Comparison of ENCODE assay signal across 34 cellular contexts in the genomic region with DNA sequence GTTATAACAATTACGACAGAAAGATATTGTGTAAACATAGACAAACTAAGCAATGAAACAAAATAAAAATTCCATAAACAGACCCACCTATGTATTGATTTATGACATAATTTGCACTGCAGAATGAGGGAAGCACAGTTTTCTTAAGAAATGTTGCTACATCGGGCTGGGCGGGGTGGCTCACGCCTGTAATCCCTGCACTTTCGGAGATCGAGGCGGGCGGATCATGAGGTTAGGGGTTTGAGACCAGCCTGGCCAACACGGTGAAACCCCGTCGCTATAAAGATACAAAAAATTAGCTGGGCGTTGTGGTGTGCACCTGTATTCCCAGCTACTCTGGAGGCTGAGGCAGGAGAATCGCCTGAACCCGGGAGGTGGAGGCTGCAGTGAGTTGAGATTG. TPM values are rescaled to one million over a fixed set of nuclear protein-coding genes. Genes with fewer than 3 reads are reported as not detected.
"Had no signal": no experiment of that assay in that cellular context is flagged by ENCODE, and none has a peak within 500 bp of the region (broad histone marks: within the 10 kb centered on the region; RNA-seq: fewer than 3 reads in every experiment).

No MANE protein-coding gene starts in this region.

- H3K27me3 Mint-ChIP-seq: activated B cell treated with CpG ODN at 0.5 μM for 24 hours; activated CD4-positive, alpha-beta memory T cell treated with anti-CD3 and anti-CD28 coated beads, Interleukin-2, amount 10 ng/mL, durations not matched to agents 7 days and 5 days; activated CD4-positive, alpha-beta T cell treated with anti-CD3 and anti-CD28 coated beads for 36 hours; activated CD4-positive, alpha-beta T cell treated with anti-CD3 and anti-CD28 coated beads, Interleukin-2, amount 10 ng/mL, durations not matched to agents 7 days and 5 days; activated CD8-positive, alpha-beta memory T cell treated with anti-CD3 and anti-CD28 coated beads, Interleukin-2, amount 10 ng/mL, durations not matched to agents 7 days and 5 days; activated naive CD4-positive, alpha-beta T cell treated with anti-CD3 and anti-CD28 coated beads, Interleukin-2, amount 10 ng/mL, durations not matched to agents 7 days and 5 days; activated naive CD4-positive, alpha-beta T cell treated with anti-CD3 and anti-CD28 coated beads, Interleukin-2, amount 50 U/mL, for 24 hours; activated naive CD8-positive, alpha-beta T cell; activated naive CD8-positive, alpha-beta T cell treated with anti-CD3 and anti-CD28 coated beads, Interleukin-2, amount 10 ng/mL, durations not matched to agents 7 days and 5 days; activated T-cell treated with anti-CD3 and anti-CD28 coated beads, Interleukin-2, amount 50 U/mL, for 24 hours had no signal

- H3K36me3 Mint-ChIP-seq: activated CD8-positive, alpha-beta memory T cell treated with anti-CD3 and anti-CD28 coated beads, Interleukin-2, amount 10 ng/mL, durations not matched to agents 7 days and 5 days; activated naive CD4-positive, alpha-beta T cell treated with anti-CD3 and anti-CD28 coated beads, Interleukin-2, amount 10 ng/mL, durations not matched to agents 7 days and 5 days; activated naive CD4-positive, alpha-beta T cell treated with anti-CD3 and anti-CD28 coated beads, Interleukin-2, amount 50 U/mL, for 24 hours; activated naive CD8-positive, alpha-beta T cell; activated naive CD8-positive, alpha-beta T cell treated with anti-CD3 and anti-CD28 coated beads, Interleukin-2, amount 10 ng/mL, durations not matched to agents 7 days and 5 days had no signal

- DNase-seq: activated B cell treated with CpG ODN at 0.5 μM for 24 hours; activated CD4-positive, alpha-beta memory T cell treated with anti-CD3 and anti-CD28 coated beads, Interleukin-2, amount 10 ng/mL, durations not matched to agents 7 days and 5 days; activated CD4-positive, alpha-beta T cell treated with anti-CD3 and anti-CD28 coated beads for 1 hour; activated CD4-positive, alpha-beta T cell treated with anti-CD3 and anti-CD28 coated beads for 36 hours; activated CD4-positive, alpha-beta T cell treated with anti-CD3 and anti-CD28 coated beads for 48 hours; activated CD4-positive, alpha-beta T cell treated with anti-CD3 and anti-CD28 coated beads, Interleukin-2, amount 10 ng/mL, durations not matched to agents 7 days and 5 days; activated CD4-positive, alpha-beta T cell treated with anti-CD3 and anti-CD28 coated beads, Interleukin-2, amount 50 U/mL, for 48 hours; activated CD8-positive, alpha-beta memory T cell treated with anti-CD3 and anti-CD28 coated beads for 24 hours; activated CD8-positive, alpha-beta memory T cell treated with anti-CD3 and anti-CD28 coated beads, Interleukin-2, amount 10 ng/mL, durations not matched to agents 7 days and 5 days; activated CD8-positive, alpha-beta memory T cell treated with anti-CD3 and anti-CD28 coated beads, Interleukin-2, amount 50 U/mL, for 48 hours; activated CD8-positive, alpha-beta T cell treated with anti-CD3 and anti-CD28 coated beads, Interleukin-2, amount 10 ng/mL, durations not matched to agents 7 days and 5 days; activated effector memory CD4-positive, alpha-beta T cell treated with Interleukin-2 at 50 U/mL for 16 hours; activated gamma-delta T cell; activated naive CD4-positive, alpha-beta T cell treated with anti-CD3 and anti-CD28 coated beads, Interleukin-2, amount 10 ng/mL, durations not matched to agents 7 days and 5 days; activated naive CD4-positive, alpha-beta T cell treated with Interleukin-2 at 50 U/mL for 16 hours; activated naive CD8-positive, alpha-beta T cell treated with anti-CD3 and anti-CD28 coated beads, Interleukin-2, amount 10 ng/mL, durations not matched to agents 7 days and 5 days; activated T-cell treated with anti-CD3 and anti-CD28 coated beads, Interleukin-2, amount 50 U/mL, for 24 hours; activated T-cell treated with anti-CD3 and anti-CD28 coated beads, Interleukin-2, amount 50 U/mL, for 48 hours; adrenal gland; amniotic stem cell; aorta; body of pancreas; brain microvascular endothelial cell; central memory CD4-positive, alpha-beta T cell; SW 1271; T-helper 1 cell; T-helper 2 cell; T-helper 9 cell had no signal

- H3K4me3 Mint-ChIP-seq: activated B cell treated with CpG ODN at 0.5 μM for 24 hours; activated CD4-positive, alpha-beta memory T cell treated with anti-CD3 and anti-CD28 coated beads, Interleukin-2, amount 10 ng/mL, durations not matched to agents 7 days and 5 days; activated CD4-positive, alpha-beta T cell treated with anti-CD3 and anti-CD28 coated beads for 36 hours; activated CD4-positive, alpha-beta T cell treated with anti-CD3 and anti-CD28 coated beads, Interleukin-2, amount 10 ng/mL, durations not matched to agents 7 days and 5 days; activated CD8-positive, alpha-beta memory T cell treated with anti-CD3 and anti-CD28 coated beads, Interleukin-2, amount 10 ng/mL, durations not matched to agents 7 days and 5 days; activated CD8-positive, alpha-beta T cell treated with anti-CD3 and anti-CD28 coated beads, Interleukin-2, amount 10 ng/mL, durations not matched to agents 7 days and 5 days; activated naive CD4-positive, alpha-beta T cell treated with anti-CD3 and anti-CD28 coated beads, Interleukin-2, amount 10 ng/mL, durations not matched to agents 7 days and 5 days; activated naive CD4-positive, alpha-beta T cell treated with anti-CD3 and anti-CD28 coated beads, Interleukin-2, amount 50 U/mL, for 24 hours; activated naive CD8-positive, alpha-beta T cell; activated naive CD8-positive, alpha-beta T cell treated with anti-CD3 and anti-CD28 coated beads, Interleukin-2, amount 10 ng/mL, durations not matched to agents 7 days and 5 days; activated T-cell treated with anti-CD3 and anti-CD28 coated beads, Interleukin-2, amount 50 U/mL, for 24 hours; T-helper 1 cell treated with Interleukin-12 subunit alpha and Interleukin-12 subunit beta and Interleukin-4 antibody, amounts not matched to agents 30 μg/mL and 1 μg/mL, for 36 hours; T-helper 2 cell treated with Interferon-gamma antibody and Interleukin-4, amounts not matched to agents 5 μg/mL and 100 μg/mL, for 36 hours had no signal

- ATAC-seq: activated CD4-positive, alpha-beta T cell treated with anti-CD3 and anti-CD28 coated beads for 36 hours; activated CD4-positive, CD25-positive, alpha-beta regulatory T cell treated with anti-CD3 and anti-CD28 coated beads, Interleukin-2, amount 50 U/mL, for 24 hours; activated CD8-positive, alpha-beta memory T cell treated with anti-CD3 and anti-CD28 coated beads, Interleukin-2, amount 10 ng/mL, durations not matched to agents 7 days and 5 days; activated CD8-positive, alpha-beta T cell treated with anti-CD3 and anti-CD28 coated beads, Interleukin-2, amount 10 ng/mL, durations not matched to agents 7 days and 5 days; body of pancreas had no signal

- H3K27ac Mint-ChIP-seq: activated B cell treated with CpG ODN at 0.5 μM for 24 hours; activated CD4-positive, alpha-beta memory T cell treated with anti-CD3 and anti-CD28 coated beads, Interleukin-2, amount 10 ng/mL, durations not matched to agents 7 days and 5 days; activated CD4-positive, alpha-beta T cell treated with anti-CD3 and anti-CD28 coated beads for 36 hours; activated CD4-positive, alpha-beta T cell treated with anti-CD3 and anti-CD28 coated beads, Interleukin-2, amount 10 ng/mL, durations not matched to agents 7 days and 5 days; activated CD8-positive, alpha-beta memory T cell treated with anti-CD3 and anti-CD28 coated beads, Interleukin-2, amount 10 ng/mL, durations not matched to agents 7 days and 5 days; activated CD8-positive, alpha-beta T cell treated with anti-CD3 and anti-CD28 coated beads, Interleukin-2, amount 10 ng/mL, durations not matched to agents 7 days and 5 days; activated naive CD4-positive, alpha-beta T cell treated with anti-CD3 and anti-CD28 coated beads, Interleukin-2, amount 10 ng/mL, durations not matched to agents 7 days and 5 days; activated naive CD4-positive, alpha-beta T cell treated with anti-CD3 and anti-CD28 coated beads, Interleukin-2, amount 50 U/mL, for 24 hours; activated naive CD8-positive, alpha-beta T cell; activated naive CD8-positive, alpha-beta T cell treated with anti-CD3 and anti-CD28 coated beads, Interleukin-2, amount 10 ng/mL, durations not matched to agents 7 days and 5 days; activated T-cell treated with anti-CD3 and anti-CD28 coated beads, Interleukin-2, amount 50 U/mL, for 24 hours; activated T-helper 2 cell treated with anti-CD3 and anti-CD28 coated beads, Interferon-gamma antibody, Interleukin-2, Interleukin-4, amounts not matched to agents 10 μg/mL and 5 μg/mL and 100 μg/mL, durations not matched to agents 14 hours and 24 hours and 36 hours; T-helper 1 cell treated with Interleukin-12 subunit alpha and Interleukin-12 subunit beta and Interleukin-4 antibody, amounts not matched to agents 30 μg/mL and 1 μg/mL, for 36 hours; T-helper 2 cell treated with Interferon-gamma antibody and Interleukin-4, amounts not matched to agents 5 μg/mL and 100 μg/mL, for 36 hours had no signal

- H3K4me1 Mint-ChIP-seq: activated B cell treated with CpG ODN at 0.5 μM for 24 hours; activated CD4-positive, alpha-beta memory T cell treated with anti-CD3 and anti-CD28 coated beads, Interleukin-2, amount 10 ng/mL, durations not matched to agents 7 days and 5 days; activated CD4-positive, alpha-beta T cell treated with anti-CD3 and anti-CD28 coated beads for 36 hours; activated CD4-positive, alpha-beta T cell treated with anti-CD3 and anti-CD28 coated beads, Interleukin-2, amount 10 ng/mL, durations not matched to agents 7 days and 5 days; activated CD8-positive, alpha-beta memory T cell treated with anti-CD3 and anti-CD28 coated beads, Interleukin-2, amount 10 ng/mL, durations not matched to agents 7 days and 5 days; activated naive CD4-positive, alpha-beta T cell treated with anti-CD3 and anti-CD28 coated beads, Interleukin-2, amount 10 ng/mL, durations not matched to agents 7 days and 5 days; activated naive CD4-positive, alpha-beta T cell treated with anti-CD3 and anti-CD28 coated beads, Interleukin-2, amount 50 U/mL, for 24 hours; activated naive CD8-positive, alpha-beta T cell treated with anti-CD3 and anti-CD28 coated beads, Interleukin-2, amount 10 ng/mL, durations not matched to agents 7 days and 5 days had no signal

RNA-seq across cellular contexts. Expression of a gene that starts 31.8 kb away (rescaled TPM):
- total RNA-seq: activated B cell treated with CpG ODN at 0.5 μM for 24 hours; activated CD4-positive, alpha-beta memory T cell treated with anti-CD3 and anti-CD28 coated beads, Interleukin-2, amount 10 ng/mL, durations not matched to agents 7 days and 5 days; activated CD4-positive, alpha-beta T cell treated with anti-CD3 and anti-CD28 coated beads, Interleukin-2, amount 10 ng/mL, durations not matched to agents 7 days and 5 days; activated CD8-positive, alpha-beta memory T cell treated with anti-CD3 and anti-CD28 coated beads, Interleukin-2, amount 10 ng/mL, durations not matched to agents 7 days and 5 days; activated CD8-positive, alpha-beta T cell treated with anti-CD3 and anti-CD28 coated beads, Interleukin-2, amount 10 ng/mL, durations not matched to agents 7 days and 5 days; activated naive CD8-positive, alpha-beta T cell treated with anti-CD3 and anti-CD28 coated beads, Interleukin-2, amount 10 ng/mL, durations not matched to agents 7 days and 5 days; activated T-helper 2 cell treated with anti-CD3 and anti-CD28 coated beads, Interferon-gamma antibody, Interleukin-2, Interleukin-4, amounts not matched to agents 10 μg/mL and 5 μg/mL and 100 μg/mL, durations not matched to agents 14 hours and 24 hours and 36 hours had no signal
